ENCODE assay signal across 9 cellular contexts in the genomic region with DNA sequence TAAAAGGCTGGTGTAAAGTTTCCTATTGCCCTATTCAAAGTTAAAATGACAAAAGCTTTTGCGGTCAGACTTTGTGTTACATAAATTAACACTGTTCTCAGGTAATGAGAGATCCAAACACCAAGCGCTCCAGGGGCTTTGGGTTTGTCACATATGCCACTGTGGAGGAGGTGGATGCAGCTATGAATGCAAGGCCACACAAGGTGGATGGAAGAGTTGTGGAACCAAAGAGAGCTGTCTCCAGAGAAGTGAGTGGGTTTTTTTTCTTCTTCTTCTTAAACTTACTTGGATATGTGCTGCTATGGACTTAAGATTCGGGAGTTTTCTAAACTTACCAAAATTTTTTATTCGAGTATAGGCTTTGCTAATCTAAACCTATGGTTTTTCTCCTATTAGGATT. TPM values are rescaled to one million over a fixed set of nuclear protein-coding genes. Genes with fewer than 3 reads are reported as not detected.
A peak's percentile ranks its signal among the peaks of the same experiment; 100 is the strongest.
DNase-seq lines count a peak whose midpoint lies in the region; ATAC-seq, FAIRE-seq and TF ChIP-seq lines count a peak whose summit lies in the region.
"Not testable (repeated sequence)": the region's sequence is repeated elsewhere in the genome, so short reads cannot be mapped to it uniquely, and the experiment has no call there.
"Had no signal": no experiment of that assay in that cellular context is flagged by ENCODE, and none has a peak within 500 bp of the region (broad histone marks: within the 10 kb centered on the region; RNA-seq: fewer than 3 reads in every experiment).

No MANE protein-coding gene starts in this region.

- H3K9ac ChIP-seq in BLaER1 = peak overlapping the region; percentile 98
- H3K9ac ChIP-seq in HCT116 (ENCODE audit: low read length) = peak overlapping the region; percentile 97
- peak overlapping the region; percentile 77 to 100; a peak in 3 of 4 replicates for H3K9ac ChIP-seq in K562 (ENCODE audit: insufficient read depth in 1 of 2, low read depth in 2 of 2, low read length in 2 of 2)
- peak overlapping the region; percentile 89 for H3K9ac ChIP-seq in fibroblast of lung (ENCODE audit: insufficient read depth, low read length)

- H4K20me1 ChIP-seq in BLaER1 (peaks cover 74% of the 10 kb centered on the region), HCT116 (ENCODE audit: insufficient read depth) (peaks cover 40% of the 10 kb centered on the region), OCI-LY7 (ENCODE audit: insufficient read depth, low read length) (peaks cover 50% of the 10 kb centered on the region), K562 (replicated peaks; ENCODE audit: control insufficient read depth, insufficient read depth, low read length) (peaks cover 51% of the 10 kb centered on the region)
- H4K20me1 ChIP-seq in fibroblast of lung (ENCODE audit: control insufficient read depth, extremely low read depth, insufficient read depth, low read length) = not testable (repeated sequence)

- H3K9me2 ChIP-seq in HCT116 (ENCODE audit: insufficient read depth); OCI-LY7 (ENCODE audit: insufficient read depth, low read length): not testable (repeated sequence)

- H3K79me2 ChIP-seq in HCT116 (ENCODE audit: insufficient read depth, low read length) = peaks cover 85% of the 10 kb centered on the region
- peaks cover 74% of the 10 kb centered on the region for H3K79me2 ChIP-seq in OCI-LY7 (ENCODE audit: insufficient read depth, low read depth, low read length)
- H3K79me2 ChIP-seq in K562 (ENCODE audit: control insufficient read depth, insufficient read depth, low read length) = peaks cover 95% of the 10 kb centered on the region
- H3K79me2 ChIP-seq in fibroblast of lung (ENCODE audit: control insufficient read depth, insufficient read depth, low read length) = peaks cover 72% of the 10 kb centered on the region

- intact Hi-C loops in HCT116 (cut with micrococcal nuclease); K562 (cut with micrococcal nuclease): not testable (repeated sequence)
- intact Hi-C loops in OCI-LY7 (cut with micrococcal nuclease; ENCODE audit: unreplicated experiment) = loop anchor here (2.0 kb wide), 1 partner anchor 65 kb away; no protein-coding TSS in a partner anchor
- intact Hi-C loops in left lung (cut with DNase I) = loop anchor here in 1 of 2 donors (5.0 kb wide), 1 partner anchor 41 kb away; no protein-coding TSS in a partner anchor
- intact Hi-C loops in ovary (cut with DNase I) = loop anchor here in 2 of 4 donors (5.0 to 10.0 kb wide), 3 partner anchors 57 to 76 kb away; no protein-coding TSS in a partner anchor

- H3K4me1 ChIP-seq in BLaER1 (peaks cover 59% of the 10 kb centered on the region), HCT116 (ENCODE audit: control insufficient read depth in 1 of 2, insufficient read depth in 2 of 2, low read length in 2 of 2) (peaks cover 17 to 60% of the 10 kb centered on the region in 2 experiments), OCI-LY7 (ENCODE audit: insufficient read depth, low read length, poor library complexity, severe bottlenecking) (peaks cover 59% of the 10 kb centered on the region), K562 (replicated peaks in 1 of 2; ENCODE audit: control insufficient read depth in 2 of 2, insufficient read depth in 2 of 2, low read length in 2 of 2) (peaks cover 8 to 14% of the 10 kb centered on the region in 2 experiments; a peak in 3 of 5 replicates), left lung (peaks cover 47 to 76% of the 10 kb centered on the region in 2 donors), thymus (ENCODE audit: control insufficient read depth, insufficient read depth, low read length) (peaks cover 19% of the 10 kb centered on the region)
- not testable (repeated sequence) for H3K4me1 ChIP-seq in fibroblast of lung (ENCODE audit: control insufficient read depth, extremely low read depth, insufficient read depth, low read length); ovary (ENCODE audit: insufficient read depth)

- H3K27ac ChIP-seq in BLaER1 = peak overlapping the region; percentile 98
- H3K27ac ChIP-seq in HCT116 (ENCODE audit: low read depth, low read length) = peak overlapping the region; percentile 93
- H3K27ac ChIP-seq in OCI-LY7 (ENCODE audit: low read depth, low read length, poor library complexity, severe bottlenecking) = peak overlapping the region; percentile 85
- H3K27ac ChIP-seq in K562 (ENCODE audit: extremely low read depth, low read depth, low read length) = peak overlapping the region; percentile 99
- peak overlapping the region; percentile 99 for H3K27ac ChIP-seq in fibroblast of lung (ENCODE audit: insufficient read depth, low read length)
- H3K27ac ChIP-seq in left lung = peak overlapping the region; percentile 94 to 95
- H3K27ac ChIP-seq in ovary = peak overlapping the region; percentile 38 to 96
- not testable (repeated sequence) for H3K27ac ChIP-seq in thymus (ENCODE audit: low read depth)

- H3K27me3 ChIP-seq in BLaER1; HCT116 (ENCODE audit: insufficient read depth, low read length); K562 (ENCODE audit: control insufficient read depth in 2 of 2, insufficient read depth in 2 of 2, low read length in 2 of 2); fibroblast of lung (ENCODE audit: control insufficient read depth, insufficient read depth, low read length); left lung; ovary; thymus (ENCODE audit: control insufficient read depth, insufficient read depth): not testable (repeated sequence)

- H3K36me3 ChIP-seq in BLaER1 = peaks cover 60% of the 10 kb centered on the region
- H3K36me3 ChIP-seq in HCT116 (ENCODE audit: control insufficient read depth in 1 of 2, insufficient read depth in 2 of 2, low read length in 2 of 2) = peaks cover 41 to 67% of the 10 kb centered on the region in 2 experiments
- H3K36me3 ChIP-seq in OCI-LY7 (ENCODE audit: insufficient read depth, low read length) = peaks cover 89% of the 10 kb centered on the region
- peaks cover 78% of the 10 kb centered on the region for H3K36me3 ChIP-seq in K562 (ENCODE audit: control insufficient read depth, insufficient read depth, low read length)
- peaks cover 13% of the 10 kb centered on the region for H3K36me3 ChIP-seq in fibroblast of lung (ENCODE audit: control insufficient read depth, insufficient read depth, low read length)
- H3K36me3 ChIP-seq in left lung = peaks cover 13 to 52% of the 10 kb centered on the region in 2 donors
- H3K36me3 ChIP-seq in ovary = not testable (repeated sequence)
- peaks cover 29% of the 10 kb centered on the region for H3K36me3 ChIP-seq in thymus (ENCODE audit: control insufficient read depth, insufficient read depth)

- TF ChIP-seq RAD21 in HCT116 (IDR thresholded peaks at IDR 0.05; ENCODE audit: low read depth); K562 (CRISPR knock-in tag; conservative IDR thresholded peaks at IDR 0.05 in 1 of 2, IDR thresholded peaks at IDR 0.05 in 1 of 2): not testable (repeated sequence)

- POLR2A ChIA-PET in HCT116 (lab: Charles Lee) = interaction anchor here (1.0 to 2.8 kb wide), 6 partner anchors 8 to 52 kb away, joined by 5 to 73 read pairs (median 18); a partner anchor contains a TSS
- POLR2A ChIA-PET in OCI-LY7 (lab: Charles Lee) = interaction anchor here (0.8 to 3.7 kb wide), 11 partner anchors 8 to 77 kb away, joined by 3 to 24 read pairs (median 4); a partner anchor contains a TSS
- POLR2A ChIA-PET in K562 (lab: Yijun Ruan, JAX) = interaction anchor here (0.6 to 3.8 kb wide), 26 partner anchors 11 to 1536 kb away, joined by 3 to 155 read pairs (median 4); a partner anchor contains a TSS

- not testable (repeated sequence) for H2AFZ ChIP-seq in HCT116 (ENCODE audit: low read depth, low read length, poor library complexity, severe bottlenecking); OCI-LY7 (ENCODE audit: low read length); K562 (ENCODE audit: low read depth, low read length); fibroblast of lung (ENCODE audit: low read length)

- not testable (repeated sequence) for H3K9me1 ChIP-seq in K562 (ENCODE audit: control insufficient read depth, insufficient read depth, low read length)

- H3K4me3 ChIP-seq in BLaER1 (peak overlapping the region; percentile 83), HCT116 (replicated peaks in 1 of 2; ENCODE audit: low read depth in 1 of 2, low read length in 2 of 2) (peak overlapping the region; percentile 81 to 96), OCI-LY7 (ENCODE audit: low read depth, low read length, poor library complexity, severe bottlenecking) (peak overlapping the region; percentile 89), K562 (peak overlapping the region; percentile 71), fibroblast of lung (replicated peaks in 1 of 4; ENCODE audit: control extremely low read depth in 1 of 4, insufficient read depth in 1 of 4, low read depth in 3 of 4, low read length in 4 of 4) (peak overlapping the region; percentile 81 to 99 (median 94)), left lung (peak overlapping the region; percentile 53 to 90), ovary (peak overlapping the region; percentile 65), thymus (ENCODE audit: low read length) (peak overlapping the region; percentile 75)

- peak overlapping the region; percentile 99 for H3K4me2 ChIP-seq in BLaER1
- H3K4me2 ChIP-seq in HCT116 (ENCODE audit: low read length) = peak overlapping the region; percentile 88
- peak overlapping the region; percentile 70 for H3K4me2 ChIP-seq in OCI-LY7 (ENCODE audit: low read length)
- H3K4me2 ChIP-seq in K562 (ENCODE audit: insufficient read depth, low read length) = peak overlapping the region; percentile 100
- H3K4me2 ChIP-seq in fibroblast of lung (ENCODE audit: extremely low read depth, insufficient read depth, low read length) = peak overlapping the region; percentile 85

- not testable (repeated sequence) for TF ChIP-seq EP300 in K562 (IDR thresholded peaks at IDR 0.05; ENCODE audit: low read length); ovary (IDR thresholded peaks at IDR 0.05)

- BruUV-seq in HCT116 (replicated peaks; lab: Mats Ljungman, UMichigan); OCI-LY7 (replicated peaks; lab: Mats Ljungman, UMichigan); K562 (replicated peaks; lab: Mats Ljungman, UMichigan): not testable (repeated sequence)

- RAD21 ChIA-PET in HCT116 (lab: Charles Lee; ENCODE audit: low non-redundant PET in 1 of 2, low total read pairs in 2 of 2, uncharacterized antibody in 2 of 2, unreplicated experiment in 2 of 2) = not testable (repeated sequence)

- not testable (repeated sequence) for H3K9me3 ChIP-seq in BLaER1; HCT116 (ENCODE audit: control insufficient read depth in 1 of 2, insufficient read depth in 1 of 2, low read depth in 1 of 2, low read length in 2 of 2); OCI-LY7 (ENCODE audit: low read length); K562 (replicated peaks; ENCODE audit: control insufficient read depth, insufficient read depth, low read depth, low read length); fibroblast of lung (ENCODE audit: control insufficient read depth, insufficient read depth, low read depth, low read length); left lung; ovary; thymus (ENCODE audit: control insufficient read depth)

- 0% methylated on average over 4 of the region's 4 CpGs for WGBS in K562 (ENCODE audit: insufficient coverage, low coverage, missing lambda C conversion rate)
- WGBS in ovary, 3 donors = 8 to 13% (median 12%) methylated on average over 4 of the region's 4 CpGs
- 6% methylated on average over 4 of the region's 4 CpGs for WGBS in thymus

- CTCF ChIA-PET in HCT116 (lab: Charles Lee) (interaction anchor here (2.5 kb wide), 1 partner anchor 12 kb away, joined by 16 read pairs; no protein-coding TSS in a partner anchor), OCI-LY7 (lab: Charles Lee; ENCODE audit: unreplicated experiment) (interaction anchor here (1.3 kb wide), 1 partner anchor 11 kb away, joined by 6 read pairs; no protein-coding TSS in a partner anchor)
- CTCF ChIA-PET in K562 (lab: Yijun Ruan, JAX; ENCODE audit: low intra/inter-chr PET ratio) = not testable (repeated sequence)

- ATAC-seq in HCT116, K562, left lung: not testable (repeated sequence)

- not testable (repeated sequence) for DNase-seq in HCT116 (ENCODE audit: low read depth, low spot score); OCI-LY7 (ENCODE audit: low spot score); K562 (ENCODE audit: extremely low read depth in 1 of 4, low spot score in 3 of 4); fibroblast of lung (ENCODE audit: low read depth in 2 of 2); left lung; ovary

- TF ChIP-seq CTCF in HCT116 (IDR thresholded peaks at IDR 0.05 in 2 of 3, conservative IDR thresholded peaks at IDR 0.05 in 1 of 3; ENCODE audit: borderline replicate concordance in 1 of 3, insufficient read depth in 1 of 3, low read depth in 2 of 3, low read length in 2 of 3); OCI-LY7 (conservative IDR thresholded peaks at IDR 0.05; ENCODE audit: low read length); K562 (IDR thresholded peaks at IDR 0.05 in 2 of 3, conservative IDR thresholded peaks at IDR 0.05 in 1 of 3; ENCODE audit: insufficient read depth in 2 of 3, low read depth in 1 of 3, low read length in 3 of 3); fibroblast of lung (conservative IDR thresholded peaks at IDR 0.05 in 1 of 2, IDR thresholded peaks at IDR 0.05 in 1 of 2; ENCODE audit: low read depth in 1 of 2, low read length in 2 of 2); left lung (IDR thresholded peaks at IDR 0.05); ovary (IDR thresholded peaks at IDR 0.05): not testable (repeated sequence)

- in situ Hi-C loops in K562 (cut with MboI) = not testable (repeated sequence)

- not testable (repeated sequence) for FAIRE-seq in K562 (lab: Jason Lieb, UNC)

- TF ChIP-seq POLR2A in HCT116 (IDR thresholded peaks at IDR 0.05; ENCODE audit: borderline replicate concordance, extremely low read depth, insufficient read depth, insufficient read length); K562 (conservative IDR thresholded peaks at IDR 0.05); ovary (IDR thresholded peaks at IDR 0.05): not testable (repeated sequence)

RNA-seq across cellular contexts. Expression of a gene that starts 1.2 kb away (rescaled TPM):
- 1,878 TPM for total RNA-seq in HCT116 (2021; ENCODE audit: unreplicated experiment)
- 1,517 and 1,973 TPM in 2 replicates for polyA plus RNA-seq in HCT116 (2012)
- total RNA-seq in OCI-LY7 (2014; rRNA removed; shearing (Covaris generic)) = 713 and 899 TPM in 2 replicates
- 2,128 and 2,331 TPM in 2 replicates for total RNA-seq in OCI-LY7 (2022)
- total RNA-seq in K562 (2011; cell fraction: chromatin; rRNA removed; ENCODE audit: low replicate concordance) = 585 and 1,170 TPM in 2 replicates
- 342 and 393 TPM in 2 replicates for total RNA-seq in K562 (2011; cell fraction: nucleolus; rRNA removed)
- total RNA-seq in K562 (2011; cell fraction: nucleoplasm; rRNA removed) = 680 and 890 TPM in 2 replicates
- total RNA-seq in K562 (2014; rRNA removed) = 1,166 and 1,242 TPM in 2 replicates
- total RNA-seq in K562 (2014; rRNA removed; fragmentation: Illumina TruSeq; extraction: Trizol) = 1,479 and 1,871 TPM in 2 replicates
- 1,215 and 1,277 TPM in 2 replicates for total RNA-seq in K562 (2015; rRNA removed; fragmentation: Illumina TruSeq; extraction: Trizol)
- total RNA-seq in K562 (2021) = 1,768 and 1,994 TPM in 2 replicates
- polyA plus RNA-seq in K562 (2011; rRNA removed) = 1,105 and 1,247 TPM in 2 replicates
- 544 and 1,005 TPM in 2 replicates for polyA plus RNA-seq in K562 (2011; cell fraction: cytosol; rRNA removed)
- polyA plus RNA-seq in K562 (2011; cell fraction: nucleus; rRNA removed) = 747 and 1,095 TPM in 2 replicates
- 2,696 and 3,059 TPM in 2 replicates for polyA plus RNA-seq in K562 (2012)
- polyA plus RNA-seq in K562 (2014; fragmentation: Illumina TruSeq; extraction: Trizol) = 2,677 and 2,919 TPM in 2 replicates
- polyA plus RNA-seq in K562 (2014; fragmentation: Nextera tagmentation; extraction: Ambion mirVana) = 1,000 to 10,000 TPM; 1,815 to 2,152 TPM
- polyA plus RNA-seq in K562 (2014; rRNA removed) = 2,590 and 2,703 TPM in 2 replicates
- 2,157 and 2,253 TPM in 2 replicates for polyA minus RNA-seq in K562 (2011; rRNA and poly(A)+ RNA removed)
- 731 and 750 TPM in 2 replicates for polyA minus RNA-seq in K562 (2011; cell fraction: cytosol; rRNA and poly(A)+ RNA removed)
- 346 and 811 TPM in 2 replicates for polyA minus RNA-seq in K562 (2011; cell fraction: nucleus; rRNA and poly(A)+ RNA removed)
- total RNA-seq in fibroblast of lung = 305 and 311 TPM in 2 replicates
- polyA plus RNA-seq in fibroblast of lung = 1,057 and 1,326 TPM in 2 replicates
- 1,195 and 1,479 TPM in 2 replicates for polyA plus RNA-seq in fibroblast of lung (2012)
- polyA minus RNA-seq in fibroblast of lung (ENCODE audit: low replicate concordance) = 197 and 204 TPM in 2 replicates
- 100 to 1,000 TPM; 652 to 783 TPM for total RNA-seq in left lung
- total RNA-seq in ovary = 1,000 to 10,000 TPM in 5 of 7 donors, 100 to 1,000 TPM in 2; 586 to 2,586 (median 2,385) TPM
- 1,000 to 10,000 TPM; 2,375 to 2,506 TPM for polyA plus RNA-seq in ovary
- polyA plus RNA-seq in thymus = 1,267 TPM

RNA-seq across cellular contexts. Expression of a gene that starts 1.8 kb away (rescaled TPM):
- total RNA-seq in HCT116 (2021; ENCODE audit: unreplicated experiment) = 72.3 TPM
- 9.7 and 16.1 TPM in 2 replicates for polyA plus RNA-seq in HCT116 (2012)
- 97.8 and 115 TPM in 2 replicates for total RNA-seq in OCI-LY7 (2014; rRNA removed; shearing (Covaris generic))
- total RNA-seq in OCI-LY7 (2022) = 299 and 321 TPM in 2 replicates
- 33.7 and 89.9 TPM in 2 replicates for total RNA-seq in K562 (2011; cell fraction: chromatin; rRNA removed; ENCODE audit: low replicate concordance)
- total RNA-seq in K562 (2011; cell fraction: nucleolus; rRNA removed) = 22.3 and 27.9 TPM in 2 replicates
- total RNA-seq in K562 (2011; cell fraction: nucleoplasm; rRNA removed) = 59.4 and 101 TPM in 2 replicates
- 41.8 and 50.5 TPM in 2 replicates for total RNA-seq in K562 (2014; rRNA removed)
- total RNA-seq in K562 (2014; rRNA removed; fragmentation: Illumina TruSeq; extraction: Trizol) = 80.2 and 106 TPM in 2 replicates
- 55.3 and 60.8 TPM in 2 replicates for total RNA-seq in K562 (2015; rRNA removed; fragmentation: Illumina TruSeq; extraction: Trizol)
- total RNA-seq in K562 (2021) = 72.6 and 82.3 TPM in 2 replicates
- polyA plus RNA-seq in K562 (2011; rRNA removed) = 81.2 and 102 TPM in 2 replicates
- polyA plus RNA-seq in K562 (2011; cell fraction: cytosol; rRNA removed) = 28.5 and 57.8 TPM in 2 replicates
- polyA plus RNA-seq in K562 (2011; cell fraction: nucleus; rRNA removed) = 25.8 and 37.9 TPM in 2 replicates
- polyA plus RNA-seq in K562 (2012) = 28.8 and 37.9 TPM in 2 replicates
- polyA plus RNA-seq in K562 (2014; fragmentation: Illumina TruSeq; extraction: Trizol) = 51.2 and 59.2 TPM in 2 replicates
- polyA plus RNA-seq in K562 (2014; fragmentation: Nextera tagmentation; extraction: Ambion mirVana) = 10 to 100 TPM; 49.8 to 53.2 TPM
- polyA plus RNA-seq in K562 (2014; rRNA removed) = 32.6 and 39.3 TPM in 2 replicates
- 208 and 238 TPM in 2 replicates for polyA minus RNA-seq in K562 (2011; rRNA and poly(A)+ RNA removed)
- 65.3 and 84.1 TPM in 2 replicates for polyA minus RNA-seq in K562 (2011; cell fraction: cytosol; rRNA and poly(A)+ RNA removed)
- polyA minus RNA-seq in K562 (2011; cell fraction: nucleus; rRNA and poly(A)+ RNA removed) = 16.3 and 30.9 TPM in 2 replicates
- 20.5 and 27.7 TPM in 2 replicates for total RNA-seq in fibroblast of lung
- 64.0 and 71.1 TPM in 2 replicates for polyA plus RNA-seq in fibroblast of lung
- polyA plus RNA-seq in fibroblast of lung (2012) = 31.4 and 34.1 TPM in 2 replicates
- 50.3 and 60.6 TPM in 2 replicates for polyA minus RNA-seq in fibroblast of lung (ENCODE audit: low replicate concordance)
- total RNA-seq in left lung = 10 to 100 TPM; 69.8 to 72.2 TPM
- total RNA-seq in ovary = 100 to 1,000 TPM in 4 of 7 donors, 10 to 100 TPM in 3; 30.3 to 119 (median 103) TPM
- polyA plus RNA-seq in ovary = 10 to 100 TPM; 14.3 to 47.6 TPM
- 8.4 TPM for polyA plus RNA-seq in thymus

RNA-seq across cellular contexts. Expression of a gene that starts 19.1 kb away (rescaled TPM):
- total RNA-seq in HCT116 (2021; ENCODE audit: unreplicated experiment) = 1.3 TPM
- 0.69 and 0.81 TPM in 2 replicates for polyA plus RNA-seq in HCT116 (2012)
- total RNA-seq in OCI-LY7 (2014; rRNA removed; shearing (Covaris generic)) = not detected in 2 replicates
- not detected in 2 replicates for total RNA-seq in OCI-LY7 (2022)
- 108 and 191 TPM in 2 replicates for total RNA-seq in K562 (2011; cell fraction: chromatin; rRNA removed; ENCODE audit: low replicate concordance)
- 118 and 137 TPM in 2 replicates for total RNA-seq in K562 (2011; cell fraction: nucleolus; rRNA removed)
- 98.5 and 115 TPM in 2 replicates for total RNA-seq in K562 (2011; cell fraction: nucleoplasm; rRNA removed)
- 221 and 269 TPM in 2 replicates for total RNA-seq in K562 (2014; rRNA removed)
- total RNA-seq in K562 (2014; rRNA removed; fragmentation: Illumina TruSeq; extraction: Trizol) = 134 and 157 TPM in 2 replicates
- 177 and 178 TPM in 2 replicates for total RNA-seq in K562 (2015; rRNA removed; fragmentation: Illumina TruSeq; extraction: Trizol)
- total RNA-seq in K562 (2021) = 244 and 252 TPM in 2 replicates
- 208 TPM in 2 replicates for polyA plus RNA-seq in K562 (2011; rRNA removed)
- polyA plus RNA-seq in K562 (2011; cell fraction: cytosol; rRNA removed) = 231 and 451 TPM in 2 replicates
- 232 and 428 TPM in 2 replicates for polyA plus RNA-seq in K562 (2011; cell fraction: nucleus; rRNA removed)
- polyA plus RNA-seq in K562 (2012) = 162 and 214 TPM in 2 replicates
- polyA plus RNA-seq in K562 (2014; fragmentation: Illumina TruSeq; extraction: Trizol) = 246 and 282 TPM in 2 replicates
- 10 to 100 TPM; 12.3 to 44.5 TPM for polyA plus RNA-seq in K562 (2014; fragmentation: Nextera tagmentation; extraction: Ambion mirVana)
- polyA plus RNA-seq in K562 (2014; rRNA removed) = 225 and 229 TPM in 2 replicates
- polyA minus RNA-seq in K562 (2011; rRNA and poly(A)+ RNA removed) = 71.3 and 109 TPM in 2 replicates
- 78.1 and 100 TPM in 2 replicates for polyA minus RNA-seq in K562 (2011; cell fraction: cytosol; rRNA and poly(A)+ RNA removed)
- polyA minus RNA-seq in K562 (2011; cell fraction: nucleus; rRNA and poly(A)+ RNA removed) = 67.6 and 73.9 TPM in 2 replicates
- total RNA-seq in fibroblast of lung = under 0.01 and 0.17 TPM in 2 replicates
- polyA plus RNA-seq in fibroblast of lung = 0.07 and 0.34 TPM in 2 replicates
- 0.42 TPM in 1 of 2 replicates, not detected in the other for polyA plus RNA-seq in fibroblast of lung (2012)
- not detected in 2 replicates for polyA minus RNA-seq in fibroblast of lung (ENCODE audit: low replicate concordance)
- 10 to 100 TPM in 1 of 2 donors, 1 to 10 TPM in 1; 2.9 to 21.3 TPM for total RNA-seq in left lung
- under 1 TPM in 5 of 7 donors, not detected in 2; 0.11 to 0.54 (median 0.33) TPM for total RNA-seq in ovary
- polyA plus RNA-seq in ovary = under 1 TPM; 0.05 to 0.43 TPM
- polyA plus RNA-seq in thymus = 2.8 TPM
- total RNA-seq: activated CD4-positive, alpha-beta memory T cell treated with anti-CD3 and anti-CD28 coated beads for 36 hours had no signal

RNA-seq across cellular contexts. Expression of a gene that starts 43.2 kb away (rescaled TPM):
- total RNA-seq in HCT116 (2021; ENCODE audit: unreplicated experiment) (191 TPM), OCI-LY7 (2022) (114 and 121 TPM in 2 replicates), K562 (2014; rRNA removed) (137 and 157 TPM in 2 replicates), K562 (2014; rRNA removed; fragmentation: Illumina TruSeq; extraction: Trizol) (233 and 284 TPM in 2 replicates), K562 (2015; rRNA removed; fragmentation: Illumina TruSeq; extraction: Trizol) (142 and 156 TPM in 2 replicates), K562 (2021) (187 and 192 TPM in 2 replicates), fibroblast of lung (80.9 and 97.9 TPM in 2 replicates), left lung (100 to 1,000 TPM; 157 to 184 TPM), ovary (100 to 1,000 TPM in 4 of 7 donors, 10 to 100 TPM in 3; 41.7 to 117 (median 108) TPM)
- 169 and 175 TPM in 2 replicates for polyA plus RNA-seq in HCT116 (2012)
- 77.5 and 86.0 TPM in 2 replicates for total RNA-seq in OCI-LY7 (2014; rRNA removed; shearing (Covaris generic))
- 92.5 and 126 TPM in 2 replicates for total RNA-seq in K562 (2011; cell fraction: chromatin; rRNA removed; ENCODE audit: low replicate concordance)
- 75.9 and 83.9 TPM in 2 replicates for total RNA-seq in K562 (2011; cell fraction: nucleolus; rRNA removed)
- 128 and 170 TPM in 2 replicates for total RNA-seq in K562 (2011; cell fraction: nucleoplasm; rRNA removed)
- polyA plus RNA-seq in K562 (2011; rRNA removed) (473 and 482 TPM in 2 replicates), K562 (2014; fragmentation: Illumina TruSeq; extraction: Trizol) (277 and 293 TPM in 2 replicates), K562 (2014; fragmentation: Nextera tagmentation; extraction: Ambion mirVana) (100 to 1,000 TPM; 437 to 487 TPM), K562 (2014; rRNA removed) (177 and 232 TPM in 2 replicates), fibroblast of lung (305 and 324 TPM in 2 replicates), ovary (100 to 1,000 TPM in 1 of 2 donors, 10 to 100 TPM in 1; 79.4 to 219 TPM), thymus (94.9 TPM)
- polyA plus RNA-seq in K562 (2011; cell fraction: cytosol; rRNA removed) = 231 and 446 TPM in 2 replicates
- polyA plus RNA-seq in K562 (2011; cell fraction: nucleus; rRNA removed) = 125 and 220 TPM in 2 replicates
- polyA plus RNA-seq in K562 (2012) = 265 and 413 TPM in 2 replicates
- 329 and 369 TPM in 2 replicates for polyA minus RNA-seq in K562 (2011; rRNA and poly(A)+ RNA removed)
- 167 and 216 TPM in 2 replicates for polyA minus RNA-seq in K562 (2011; cell fraction: cytosol; rRNA and poly(A)+ RNA removed)
- polyA minus RNA-seq in K562 (2011; cell fraction: nucleus; rRNA and poly(A)+ RNA removed) = 21.7 and 60.2 TPM in 2 replicates
- 292 and 325 TPM in 2 replicates for polyA plus RNA-seq in fibroblast of lung (2012)
- polyA minus RNA-seq in fibroblast of lung (ENCODE audit: low replicate concordance) = 79.6 and 97.1 TPM in 2 replicates

Comparison
In these comparisons a context has a peak if more than half of its experiments do, and no peak if none do; other contexts are left out.
1. RNA of a gene that starts 19.1 kb away (total RNA-seq): 98.5 to 269 TPM in K562; 2.9 to 21.3 TPM in left lung, 1.3 TPM in HCT116 (single experiment), 0.11 to 0.54 TPM in ovary, under 0.01 to 0.17 TPM in fibroblast of lung and not detected in OCI-LY7; every median in the first group is over 4 times any median in the second.
2. Peak in every context shown above with its lines, with median percentiles within 50 percentile points of each other: H3K4me2 ChIP-seq, H3K4me3 ChIP-seq and H3K9ac ChIP-seq.